Comparison of ENCODE assay signal across 14 cellular contexts in genomic region chr1:200131551-200132125, GRCh38.
DNase-seq lines count a peak whose midpoint lies in the region; ATAC-seq and TF ChIP-seq lines count a peak whose summit lies in the region.
"Had no signal": no experiment of that assay in that cellular context is flagged by ENCODE, and none has a peak within 500 bp of the region (broad histone marks: within the 10 kb centered on the region; RNA-seq: fewer than 3 reads in every experiment).

No MANE protein-coding gene starts in this region.

- DNase-seq in Daoy (ENCODE audit: low read depth) (peak; percentile 43), NB4 (ENCODE audit: low read depth) (peak; percentile 33), dermis blood vessel endothelial cell (peak; percentile 20), mucosa of gallbladder (ENCODE audit: low spot score) (peak; percentile 74), suprapubic skin (ENCODE audit: low spot score in 2 of 2) (no peak)
- DNase-seq in activated CD4-positive, alpha-beta memory T cell treated with anti-CD3 and anti-CD28 coated beads for 36 hours: no peak
- no peak for DNase-seq in activated CD8-positive, alpha-beta T cell treated with anti-CD3 and anti-CD28 coated beads for 36 hours
- DNase-seq: activated T-cell treated with anti-CD3 and anti-CD28 coated beads, Interleukin-2, amount 50 U/mL, for 48 hours; GM23248; MV-4-11; stimulated activated CD4-positive, alpha-beta T cell treated with anti-CD3 and anti-CD28 coated beads, Interleukin-1b, Interleukin-23, amount 100 ng/mL, for 48 hours had no signal

- CTCF ChIA-PET in activated CD4-positive, alpha-beta memory T cell treated with anti-CD3 and anti-CD28 coated beads for 36 hours (lab: Charles Lee): interaction anchor here (0.7 kb wide), 1 partner anchor 8 kb away, joined by 3 read pairs; no protein-coding TSS in a partner anchor
- CTCF ChIA-PET in activated CD8-positive, alpha-beta T cell treated with anti-CD3 and anti-CD28 coated beads for 36 hours (lab: Charles Lee): interaction anchor here (1.5 kb wide), 1 partner anchor 8 kb away, joined by 7 read pairs; no protein-coding TSS in a partner anchor

- TF ChIP-seq POLR2A in NB4 (IDR thresholded peaks at IDR 0.05; ENCODE audit: extremely low read depth, insufficient read length): no peak
- no peak for TF ChIP-seq POLR2A in suprapubic skin (IDR thresholded peaks at IDR 0.05)

- no peaks in the 10 kb centered on the region for H3K9me3 Mint-ChIP-seq in activated CD4-positive, alpha-beta memory T cell treated with anti-CD3 and anti-CD28 coated beads for 36 hours
- no peaks in the 10 kb centered on the region for H3K9me3 Mint-ChIP-seq in activated CD8-positive, alpha-beta T cell treated with anti-CD3 and anti-CD28 coated beads for 36 hours

- POLR2A ChIA-PET in activated CD4-positive, alpha-beta memory T cell treated with anti-CD3 and anti-CD28 coated beads for 36 hours (lab: Charles Lee): no interaction called here
- POLR2A ChIA-PET in activated CD8-positive, alpha-beta T cell treated with anti-CD3 and anti-CD28 coated beads for 36 hours (lab: Charles Lee): no interaction called here

- H3K36me3 ChIP-seq in suprapubic skin: no peaks in the 10 kb centered on the region
- H3K36me3 ChIP-seq: adrenal gland had no signal

- H3K27ac ChIP-seq in suprapubic skin: no peak overlapping the region
- H3K27ac ChIP-seq: adrenal gland, GM23248 had no signal

- no peaks in the 10 kb centered on the region for H3K36me3 Mint-ChIP-seq in activated CD4-positive, alpha-beta memory T cell treated with anti-CD3 and anti-CD28 coated beads for 36 hours
- H3K36me3 Mint-ChIP-seq in activated CD8-positive, alpha-beta T cell treated with anti-CD3 and anti-CD28 coated beads for 36 hours (ENCODE audit: low read depth): no peaks in the 10 kb centered on the region

- H3K27me3 ChIP-seq in suprapubic skin: no peaks in the 10 kb centered on the region
- H3K27me3 ChIP-seq: adrenal gland had no signal

- no peak for ATAC-seq in HG03521 (IDR thresholded peaks at IDR 0.05; ENCODE audit: unreplicated experiment)
- ATAC-seq in activated CD8-positive, alpha-beta T cell treated with anti-CD3 and anti-CD28 coated beads for 36 hours: no peak

- H3K9me3 ChIP-seq in suprapubic skin: no peaks in the 10 kb centered on the region
- H3K9me3 ChIP-seq: adrenal gland had no signal

- peaks cover 16% of the 10 kb centered on the region for H3K4me1 Mint-ChIP-seq in activated CD4-positive, alpha-beta memory T cell treated with anti-CD3 and anti-CD28 coated beads for 36 hours (ENCODE audit: low read depth)
- H3K4me1 Mint-ChIP-seq in activated CD8-positive, alpha-beta T cell treated with anti-CD3 and anti-CD28 coated beads for 36 hours (ENCODE audit: low read depth): peaks cover 16% of the 10 kb centered on the region

- no peaks in the 10 kb centered on the region for H3K27me3 Mint-ChIP-seq in activated CD4-positive, alpha-beta memory T cell treated with anti-CD3 and anti-CD28 coated beads for 36 hours
- no peaks in the 10 kb centered on the region for H3K27me3 Mint-ChIP-seq in activated CD8-positive, alpha-beta T cell treated with anti-CD3 and anti-CD28 coated beads for 36 hours
- H3K27me3 Mint-ChIP-seq: B cell had no signal

- H3K4me3 Mint-ChIP-seq in activated CD4-positive, alpha-beta memory T cell treated with anti-CD3 and anti-CD28 coated beads for 36 hours: no peak overlapping the region
- H3K4me3 Mint-ChIP-seq in activated CD8-positive, alpha-beta T cell treated with anti-CD3 and anti-CD28 coated beads for 36 hours: no peak overlapping the region
- H3K4me3 Mint-ChIP-seq: B cell had no signal

- no peak overlapping the region for H3K27ac Mint-ChIP-seq in activated CD4-positive, alpha-beta memory T cell treated with anti-CD3 and anti-CD28 coated beads for 36 hours
- H3K27ac Mint-ChIP-seq in activated CD8-positive, alpha-beta T cell treated with anti-CD3 and anti-CD28 coated beads for 36 hours: no peak overlapping the region
- H3K27ac Mint-ChIP-seq: B cell had no signal

- no peak for TF ChIP-seq EP300 in suprapubic skin (IDR thresholded peaks at IDR 0.05)

- no peak for TF ChIP-seq CTCF in NB4 (IDR thresholded peaks at IDR 0.05; ENCODE audit: low read depth, low read length)
- no peak for TF ChIP-seq CTCF in suprapubic skin (IDR thresholded peaks at IDR 0.05)
- TF ChIP-seq CTCF in activated CD8-positive, alpha-beta T cell treated with anti-CD3 and anti-CD28 coated beads for 36 hours (IDR thresholded peaks at IDR 0.05): no peak

- no peak overlapping the region for H3K4me3 ChIP-seq in NB4 (ENCODE audit: low read depth, low read length)
- H3K4me3 ChIP-seq in suprapubic skin: no peak overlapping the region
- H3K4me3 ChIP-seq: adrenal gland, GM23248 had no signal

- WGBS in suprapubic skin: 64% methylated on average over 4 of the region's 4 CpGs

- H3K4me1 ChIP-seq in suprapubic skin: no peaks in the 10 kb centered on the region

- intact Hi-C loops in activated CD4-positive, alpha-beta memory T cell treated with anti-CD3 and anti-CD28 coated beads for 36 hours (cut with micrococcal nuclease): no loop called here
- intact Hi-C loops in activated CD8-positive, alpha-beta T cell treated with anti-CD3 and anti-CD28 coated beads for 36 hours (cut with micrococcal nuclease): no loop called here

Comparison
In these comparisons a context has a peak if more than half of its experiments do, and no peak if none do; other contexts are left out.
1. DNase-seq: peak in Daoy (single experiment), NB4 (single experiment), dermis blood vessel endothelial cell (single experiment) and mucosa of gallbladder (single experiment); none in suprapubic skin (0 of 2), activated CD4-positive, alpha-beta memory T cell treated with anti-CD3 and anti-CD28 coated beads for 36 hours (single experiment) and activated CD8-positive, alpha-beta T cell treated with anti-CD3 and anti-CD28 coated beads for 36 hours (single experiment).